ENCODE assay signal across 2 cellular contexts in the genomic region with DNA sequence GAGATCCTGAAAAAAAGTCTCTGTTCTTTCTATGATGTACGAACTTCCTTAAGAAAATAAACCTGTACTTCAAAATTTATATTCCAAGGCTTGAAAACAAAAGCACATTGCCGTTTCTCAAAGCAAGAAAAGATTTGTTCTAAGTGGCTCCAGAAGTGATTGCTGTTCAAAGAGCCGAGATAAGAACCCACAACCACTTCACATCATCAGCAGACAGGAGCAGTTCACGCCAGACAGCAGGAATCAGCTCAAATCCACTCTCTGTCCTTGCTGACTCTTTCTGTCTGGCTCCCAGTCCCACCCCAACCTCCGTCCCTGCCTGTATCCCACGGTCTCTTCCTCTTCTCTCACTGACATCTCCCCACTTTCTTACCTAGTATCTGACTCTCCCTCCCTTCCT.
TF ChIP-seq lines count a peak whose summit lies in the region.

No MANE protein-coding gene starts in this region.

TF ChIP-seq in A549, 52 proteins besides CTCF, POLR2A, EP300 and RAD21 (continued from another document):
- no peak for TF ChIP-seq CHD2 (IDR thresholded peaks at IDR 0.05; ENCODE audit: low read length, partially characterized antibody)
- TF ChIP-seq JUN (IDR thresholded peaks at IDR 0.05) = no peak
- TF ChIP-seq RCOR1 (IDR thresholded peaks at IDR 0.05; ENCODE audit: low read depth, low read length) = no peak
- TF ChIP-seq HOXB13 (CRISPR knock-in tag; IDR thresholded peaks at IDR 0.05; ENCODE audit: low read depth) = no peak
- TF ChIP-seq CHD4 (IDR thresholded peaks at IDR 0.05; ENCODE audit: borderline replicate concordance) = no peak
- no peak for TF ChIP-seq NR3C1 (IDR thresholded peaks at IDR 0.05)
- TF ChIP-seq RFX5 (IDR thresholded peaks at IDR 0.05) = no peak
- TF ChIP-seq POLR2AphosphoS2 (conservative IDR thresholded peaks at IDR 0.05; ENCODE audit: low read length) = no peak
- no peak for TF ChIP-seq FOSL2 (IDR thresholded peaks at IDR 0.05)
- TF ChIP-seq FOSL2 (CRISPR knock-in tag; IDR thresholded peaks at IDR 0.05) = no peak
- TF ChIP-seq TFCP2L1 (CRISPR knock-in tag; IDR thresholded peaks at IDR 0.05) = no peak

TF ChIP-seq in IMR-90, 13 proteins besides CTCF, POLR2A, EP300 and RAD21 (continued from another document):
- TF ChIP-seq, protein P1, sequence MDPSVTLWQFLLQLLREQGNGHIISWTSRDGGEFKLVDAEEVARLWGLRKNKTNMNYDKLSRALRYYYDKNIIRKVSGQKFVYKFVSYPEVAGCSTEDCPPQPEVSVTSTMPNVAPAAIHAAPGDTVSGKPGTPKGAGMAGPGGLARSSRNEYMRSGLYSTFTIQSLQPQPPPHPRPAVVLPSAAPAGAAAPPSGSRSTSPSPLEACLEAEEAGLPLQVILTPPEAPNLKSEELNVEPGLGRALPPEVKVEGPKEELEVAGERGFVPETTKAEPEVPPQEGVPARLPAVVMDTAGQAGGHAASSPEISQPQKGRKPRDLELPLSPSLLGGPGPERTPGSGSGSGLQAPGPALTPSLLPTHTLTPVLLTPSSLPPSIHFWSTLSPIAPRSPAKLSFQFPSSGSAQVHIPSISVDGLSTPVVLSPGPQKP (IDR thresholded peaks at IDR 0.05; ENCODE audit: borderline replicate concordance, low read depth, low read length) = no peak
- no peak for TF ChIP-seq CHD1 (IDR thresholded peaks at IDR 0.05; ENCODE audit: low read depth, low read length)
- TF ChIP-seq BHLHE40 (IDR thresholded peaks at IDR 0.05; ENCODE audit: low read depth, low read length) = no peak
- TF ChIP-seq, protein P2, sequence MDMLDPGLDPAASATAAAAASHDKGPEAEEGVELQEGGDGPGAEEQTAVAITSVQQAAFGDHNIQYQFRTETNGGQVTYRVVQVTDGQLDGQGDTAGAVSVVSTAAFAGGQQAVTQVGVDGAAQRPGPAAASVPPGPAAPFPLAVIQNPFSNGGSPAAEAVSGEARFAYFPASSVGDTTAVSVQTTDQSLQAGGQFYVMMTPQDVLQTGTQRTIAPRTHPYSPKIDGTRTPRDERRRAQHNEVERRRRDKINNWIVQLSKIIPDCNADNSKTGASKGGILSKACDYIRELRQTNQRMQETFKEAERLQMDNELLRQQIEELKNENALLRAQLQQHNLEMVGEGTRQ (IDR thresholded peaks at IDR 0.05; ENCODE audit: low read depth, low read length) = no peak
- TF ChIP-seq MXI1 (IDR thresholded peaks at IDR 0.05; ENCODE audit: borderline replicate concordance, low read depth, low read length) = no peak
- TF ChIP-seq MAZ (IDR thresholded peaks at IDR 0.05; ENCODE audit: borderline replicate concordance, low read depth, low read length) = no peak
- no peak for TF ChIP-seq CEBPB (IDR thresholded peaks at IDR 0.05; ENCODE audit: low read depth, low read length)
- no peak for TF ChIP-seq RFX5 (IDR thresholded peaks at IDR 0.05; ENCODE audit: low read depth, low read length)
- no peak for TF ChIP-seq MAFK (IDR thresholded peaks at IDR 0.05; ENCODE audit: low read depth, low read length)
- TF ChIP-seq SMC3 (IDR thresholded peaks at IDR 0.05; ENCODE audit: low read depth, low read length) = no peak
- no peak for TF ChIP-seq FOS (IDR thresholded peaks at IDR 0.05; ENCODE audit: low read depth, low read length)
